15 cellular contexts compared by ENCODE assay signal in genomic region chr22:40666151-40666848, GRCh38. TPM values are rescaled to one million over a fixed set of nuclear protein-coding genes. Genes with fewer than 3 reads are reported as not detected.
DNase-seq lines count a peak whose midpoint lies in the region; ATAC-seq and TF ChIP-seq lines count a peak whose summit lies in the region.
"Had no signal": no experiment of that assay in that cellular context is flagged by ENCODE, and none has a peak within 500 bp of the region (broad histone marks: within the 10 kb centered on the region; RNA-seq: fewer than 3 reads in every experiment).

No MANE protein-coding gene starts in this region.

- POLR2A ChIA-PET in BJ (lab: Charles Lee) (interaction anchor here (0.6 kb wide), 2 partner anchors 145 to 368 kb away, joined by 3 to 4 read pairs; no protein-coding TSS in a partner anchor), OCI-LY7 (lab: Charles Lee) (no interaction called here)

- no peak overlapping the region for H3K4me3 ChIP-seq in BJ (ENCODE audit: low read depth, low read length)
- H3K4me3 ChIP-seq in skeletal muscle cell (ENCODE audit: low read depth, low read length): no peak overlapping the region
- H3K4me3 ChIP-seq in OCI-LY7 (ENCODE audit: low read depth, low read length, poor library complexity, severe bottlenecking): no peak overlapping the region

- BruUV-seq in OCI-LY7 (replicated peaks; lab: Mats Ljungman, UMichigan): no TSS peak

- ATAC-seq in left cardiac atrium (peak; percentile 74 to 79), GM21786 (IDR thresholded peaks at IDR 0.05; ENCODE audit: unreplicated experiment) (no peak), GM21390 (IDR thresholded peaks at IDR 0.05; ENCODE audit: unreplicated experiment) (no peak)

- DNase-seq in BJ (ENCODE audit: low read depth) (peak; percentile 75), RPMI7951 (ENCODE audit: low read depth) (peak; percentile 71), left cardiac atrium (peak; percentile 69), skeletal muscle cell (ENCODE audit: low read depth) (peak; percentile 72), OCI-LY7 (ENCODE audit: low spot score) (no peak), GM20000 (ENCODE audit: low spot score) (no peak)
- DNase-seq: activated B cell treated with CpG ODN at 0.5 μM for 24 hours, kidney, NCI-H510A treated with DMSO at 0.1 percent for 48 hours, SIG-M5 had no signal

- intact Hi-C loops in left cardiac atrium (cut with DNase I): no loop called here
- intact Hi-C loops in OCI-LY7 (cut with micrococcal nuclease; ENCODE audit: unreplicated experiment): no loop called here

- TF ChIP-seq CTCF in BJ (IDR thresholded peaks at IDR 0.05; ENCODE audit: insufficient read depth, low read depth, low read length) (no peak), OCI-LY7 (conservative IDR thresholded peaks at IDR 0.05; ENCODE audit: low read length) (no peak), GM20000 (IDR thresholded peaks at IDR 0.05; ENCODE audit: extremely low read depth, missing control alignments) (no peak)

- H3K27ac ChIP-seq in OCI-LY7 (ENCODE audit: low read depth, low read length, poor library complexity, severe bottlenecking): no peak overlapping the region
- H3K27ac ChIP-seq: parathyroid adenoma had no signal

- H4K20me1 ChIP-seq in OCI-LY7 (ENCODE audit: insufficient read depth, low read length): no peaks in the 10 kb centered on the region

- no peak overlapping the region for H3K4me2 ChIP-seq in OCI-LY7 (ENCODE audit: low read length)

- H3K9me3 ChIP-seq in OCI-LY7 (ENCODE audit: low read length): no peaks in the 10 kb centered on the region

- H3K36me3 ChIP-seq in BJ (ENCODE audit: control insufficient read depth, insufficient read depth, low read length): no peaks in the 10 kb centered on the region
- no peaks in the 10 kb centered on the region for H3K36me3 ChIP-seq in OCI-LY7 (ENCODE audit: insufficient read depth, low read length)

- peaks cover 3% of the 10 kb centered on the region for H3K4me1 ChIP-seq in OCI-LY7 (ENCODE audit: insufficient read depth, low read length, poor library complexity, severe bottlenecking)
- H3K4me1 ChIP-seq: parathyroid adenoma had no signal

- CTCF ChIA-PET in BJ (lab: Yijun Ruan, JAX) (interaction anchor here (0.9 to 1.9 kb wide), 6 partner anchors 9 to 318 kb away, joined by 3 to 4 read pairs (median 3); no protein-coding TSS in a partner anchor), OCI-LY7 (lab: Charles Lee; ENCODE audit: unreplicated experiment) (no interaction called here)

- H3K9me2 ChIP-seq in OCI-LY7 (ENCODE audit: insufficient read depth, low read length): no peaks in the 10 kb centered on the region

- no peak overlapping the region for H2AFZ ChIP-seq in OCI-LY7 (ENCODE audit: low read length)
- H2AFZ ChIP-seq: parathyroid adenoma had no signal

- no peaks in the 10 kb centered on the region for H3K79me2 ChIP-seq in OCI-LY7 (ENCODE audit: insufficient read depth, low read depth, low read length)
- H3K79me2 ChIP-seq: parathyroid adenoma had no signal

- no peaks in the 10 kb centered on the region for H3K27me3 ChIP-seq in BJ (ENCODE audit: control insufficient read depth, insufficient read depth, low read length)

RNA-seq across cellular contexts. Expression of gene MCHR1, which starts 13.0 kb away (rescaled TPM):
- polyA plus RNA-seq in BJ (2011; rRNA removed): 0.64 and 1.1 TPM in 2 replicates
- polyA minus RNA-seq in BJ (2011; rRNA and poly(A)+ RNA removed): 0.15 and 1.4 TPM in 2 replicates
- total RNA-seq in RPMI7951 (2014; rRNA removed; shearing (Covaris generic)): not detected in 2 replicates
- total RNA-seq in left cardiac atrium: under 1 TPM; 0.21 TPM
- not detected in 2 replicates for total RNA-seq in OCI-LY7 (2014; rRNA removed; shearing (Covaris generic))
- not detected in 2 replicates for total RNA-seq in OCI-LY7 (2022)
- total RNA-seq: activated B cell treated with CpG ODN at 0.5 μM for 24 hours; activated T-helper 1 cell treated with anti-CD3 and anti-CD28 coated beads, Interleukin-12 subunit alpha, Interleukin-12 subunit beta, Interleukin-2, Interleukin-4 antibody, amounts not matched to agents 30 ng/mL and 10 ng/mL and 1 ng/mL, durations not matched to agents 14 hours and 24 hours and 36 hours; bronchial epithelial cell; kidney had no signal

RNA-seq across cellular contexts. Expression of gene MRTFA, which starts 29.8 kb away (rescaled TPM):
- 6.4 and 8.9 TPM in 2 replicates for polyA plus RNA-seq in BJ (2011; rRNA removed)
- polyA minus RNA-seq in BJ (2011; rRNA and poly(A)+ RNA removed): 28.1 and 38.4 TPM in 2 replicates
- 14.9 and 18.9 TPM in 2 replicates for total RNA-seq in RPMI7951 (2014; rRNA removed; shearing (Covaris generic))
- 10 to 100 TPM; 28.8 to 34.3 TPM for total RNA-seq in left cardiac atrium
- total RNA-seq in OCI-LY7 (2014; rRNA removed; shearing (Covaris generic)): 25.6 and 47.7 TPM in 2 replicates
- total RNA-seq in OCI-LY7 (2022): 60.4 and 66.9 TPM in 2 replicates

Comparison
In these comparisons a context has a peak if more than half of its experiments do, and no peak if none do; other contexts are left out.
1. DNase-seq: peak in BJ (single experiment), RPMI7951 (single experiment), left cardiac atrium (single experiment) and skeletal muscle cell (single experiment); none in OCI-LY7 (single experiment) and GM20000 (single experiment).
2. ATAC-seq: peak in left cardiac atrium (2 of 2); none in GM21786 (single experiment) and GM21390 (single experiment).